Comparison of ENCODE assay signal across 17 cellular contexts in the genomic region with DNA sequence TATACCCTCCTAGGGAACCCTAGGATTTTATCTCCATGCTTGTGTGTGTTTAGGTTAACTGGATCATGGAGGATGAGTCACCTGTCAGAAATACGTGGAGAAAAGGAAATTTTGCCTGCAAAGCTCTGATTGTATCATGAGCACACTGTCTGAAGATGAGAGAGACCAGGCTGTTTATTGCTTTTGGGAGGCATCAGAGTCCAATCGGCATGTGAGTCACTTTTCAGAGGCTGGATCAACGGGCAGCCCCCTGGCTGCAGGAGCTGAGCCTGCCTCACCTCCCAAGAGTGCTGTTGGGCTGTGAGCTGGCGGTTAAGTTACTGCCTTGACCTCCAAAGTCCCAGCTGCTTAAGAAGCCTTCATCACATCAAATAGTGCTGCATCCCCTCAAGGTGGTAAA. TPM values are rescaled to one million over a fixed set of nuclear protein-coding genes. Genes with fewer than 3 reads are reported as not detected.
DNase-seq lines count a peak whose midpoint lies in the region; ATAC-seq and TF ChIP-seq lines count a peak whose summit lies in the region.
"Had no signal": no experiment of that assay in that cellular context is flagged by ENCODE, and none has a peak within 500 bp of the region (broad histone marks: within the 10 kb centered on the region; RNA-seq: fewer than 3 reads in every experiment).

No MANE protein-coding gene starts in this region.

- no peaks in the 10 kb centered on the region for H3K36me3 Mint-ChIP-seq in T-helper 17 cell (ENCODE audit: low read depth)
- H3K36me3 Mint-ChIP-seq: type B pancreatic cell had no signal

- TF ChIP-seq CTCF in cardiac muscle cell (IDR thresholded peaks at IDR 0.05; ENCODE audit: low read depth, low read length) (peak; percentile 39), WI38 (IDR thresholded peaks at IDR 0.05; ENCODE audit: low read depth, low read length) (peak; percentile 74), foreskin keratinocyte (conservative IDR thresholded peaks at IDR 0.05) (peak; percentile 18)

- H3K4me1 ChIP-seq in cardiac muscle cell (ENCODE audit: low read depth) (no peaks in the 10 kb centered on the region), foreskin keratinocyte (no peaks in the 10 kb centered on the region)

- H3K4me3 Mint-ChIP-seq in T-helper 17 cell = no peak overlapping the region
- H3K4me3 Mint-ChIP-seq: type B pancreatic cell had no signal

- intact Hi-C loops in left cardiac atrium (cut with DNase I) = no loop called here

- no peak overlapping the region for H3K27ac ChIP-seq in cardiac muscle cell
- H3K27ac ChIP-seq in foreskin keratinocyte = no peak overlapping the region
- H3K27ac ChIP-seq: HL-60 had no signal

- no peaks in the 10 kb centered on the region for H3K27me3 ChIP-seq in cardiac muscle cell
- peaks cover 30% of the 10 kb centered on the region for H3K27me3 ChIP-seq in foreskin keratinocyte

- DNase-seq in cardiac muscle cell (ENCODE audit: low read depth in 1 of 2, low spot score in 1 of 2) (peak in 1 of 2 donors; percentile 59), left cardiac atrium (no peak), foreskin keratinocyte (peak; percentile 14 to 33), NCI-H526 treated with DMSO at 0.1 percent for 48 hours (lab: John Stamatoyannopoulos, UW) (no peak), DMS79 treated with DMSO at 0.1 percent for 48 hours (lab: John Stamatoyannopoulos, UW) (no peak), T-helper 17 cell (no peak)
- no peak for DNase-seq in stimulated activated CD4-positive, alpha-beta T cell treated with anti-CD3 and anti-CD28 coated beads, Interleukin-2, amount 100 ng/mL, for 48 hours
- DNase-seq: activated CD4-positive, CD25-positive, alpha-beta regulatory T cell; activated T-cell treated with anti-CD3 and anti-CD28 coated beads, Interleukin-2, amount 50 U/mL, for 48 hours; NCI-H1105 treated with DMSO at 0.1 percent for 48 hours; NCI-H510A treated with DMSO at 0.1 percent for 48 hours; SHP77; stimulated activated CD4-positive, alpha-beta T cell treated with anti-CD3 and anti-CD28 coated beads, Interleukin-12 subunit alpha, Interleukin-12 subunit beta, amount 100 ng/mL, for 4 hours had no signal

- H3K4me3 ChIP-seq in cardiac muscle cell (no peak overlapping the region), WI38 (ENCODE audit: low read depth, low read length) (0 out of 2 replicates have a peak overlapping the region, but pooled peaks have one; percentile 11)

- peaks cover 6% of the 10 kb centered on the region for H3K4me1 Mint-ChIP-seq in T-helper 17 cell

- peaks cover 6% of the 10 kb centered on the region for H3K27me3 Mint-ChIP-seq in T-helper 17 cell

- no peaks in the 10 kb centered on the region for H3K36me3 ChIP-seq in cardiac muscle cell

- H3K9me3 ChIP-seq in cardiac muscle cell (ENCODE audit: low read depth) = no peaks in the 10 kb centered on the region
- H3K9me3 ChIP-seq in T-helper 17 cell (ENCODE audit: control insufficient read depth, low read length, poor library complexity, severe bottlenecking) = no peaks in the 10 kb centered on the region

- ATAC-seq in left cardiac atrium (no peak), foreskin keratinocyte (peak; percentile 37), T-helper 17 cell (no peak)
- ATAC-seq: left lobe of liver had no signal

- H3K27ac Mint-ChIP-seq in T-helper 17 cell = no peak overlapping the region
- H3K27ac Mint-ChIP-seq: type B pancreatic cell had no signal

RNA-seq across cellular contexts. Expression of a gene that starts 41.5 kb away (rescaled TPM):
- total RNA-seq in cardiac muscle cell = 34.0 and 38.2 TPM in 2 replicates
- polyA plus RNA-seq in cardiac muscle cell = 27.9 and 42.3 TPM in 2 replicates
- total RNA-seq in left cardiac atrium = 10 to 100 TPM; 26.8 to 35.1 TPM
- total RNA-seq in foreskin keratinocyte = 11.2 and 12.1 TPM in 2 replicates
- 9.3 and 9.7 TPM in 2 replicates for polyA plus RNA-seq in foreskin keratinocyte
- 10 to 100 TPM; 16.5 to 24.7 TPM for total RNA-seq in T-helper 17 cell

Comparison
In these comparisons a context has a peak if more than half of its experiments do, and no peak if none do; other contexts are left out.
1. DNase-seq: peak in foreskin keratinocyte (2 of 2); none in left cardiac atrium (single experiment), NCI-H526 treated with DMSO at 0.1 percent for 48 hours (single experiment), DMS79 treated with DMSO at 0.1 percent for 48 hours (single experiment), T-helper 17 cell (0 of 3) and stimulated activated CD4-positive, alpha-beta T cell treated with anti-CD3 and anti-CD28 coated beads, Interleukin-2, amount 100 ng/mL, for 48 hours (0 of 2).
2. CTCF ChIP-seq: peak in every context shown above with its lines; median percentile 74 in WI38; 39 in cardiac muscle cell; 18 in foreskin keratinocyte.